Comparison of ENCODE assay signal across 8 cellular contexts in genomic region chr2:64730551-64731305, GRCh38.
A peak's percentile ranks its signal among the peaks of the same experiment; 100 is the strongest.
DNase-seq lines count a peak whose midpoint lies in the region; ATAC-seq, FAIRE-seq and TF ChIP-seq lines count a peak whose summit lies in the region.

No MANE protein-coding gene starts in this region.

- peak; percentile 72 for DNase-seq in AG08396 (ENCODE audit: low spot score)
- DNase-seq in GM19239 (ENCODE audit: insufficient read length, low spot score), result no peak
- DNase-seq in NCI-H446 treated with DMSO at 0.1 percent for 48 hours (lab: John Stamatoyannopoulos, UW), result peak; percentile 55
- DNase-seq in activated CD8-positive, alpha-beta memory T cell treated with anti-CD3 and anti-CD28 coated beads, Interleukin-2, amount 50 U/mL, for 48 hours, result peak; percentile 59
- DNase-seq in naive B cell, result peak; percentile 38
- DNase-seq in type B pancreatic cell (ENCODE audit: extremely low spot score, unreplicated experiment), result no peak
- DNase-seq in GF-D8 (lab: John Stamatoyannopoulos, UW), result no peak

- peak; percentile 96 for FAIRE-seq in GM19239 (lab: Jason Lieb, UNC)

- no peak for TF ChIP-seq CTCF in type B pancreatic cell (conservative IDR thresholded peaks at IDR 0.05)

- H3K27me3 Mint-ChIP-seq in naive B cell, result no peaks in the 10 kb centered on the region
- H3K27me3 Mint-ChIP-seq in type B pancreatic cell, result no peaks in the 10 kb centered on the region

- peak overlapping the region; percentile 76 to 93 (median 87) for H3K4me3 Mint-ChIP-seq in naive B cell
- H3K4me3 Mint-ChIP-seq in type B pancreatic cell, result peak overlapping the region; percentile 77

- H3K27ac Mint-ChIP-seq in naive B cell, result peak overlapping the region; percentile 94 to 98 (median 95)
- peak overlapping the region; percentile 78 for H3K27ac Mint-ChIP-seq in type B pancreatic cell

- H3K36me3 Mint-ChIP-seq in naive B cell (peaks cover 6 to 9% of the 10 kb centered on the region in 2 donors), type B pancreatic cell (peaks cover 7% of the 10 kb centered on the region)

- peak; percentile 79 for ATAC-seq in esophagus mucosa
- ATAC-seq in naive B cell (ENCODE audit: low read depth in 2 of 2), result peak; percentile 42 to 50

- H3K9me3 Mint-ChIP-seq in naive B cell (no peaks in the 10 kb centered on the region), type B pancreatic cell (no peaks in the 10 kb centered on the region)

- H3K4me1 Mint-ChIP-seq in naive B cell (peaks cover 46 to 56% (median 51%) of the 10 kb centered on the region in 3 donors), type B pancreatic cell (ENCODE audit: unreplicated experiment) (peaks cover 55% of the 10 kb centered on the region)

Comparison
In these comparisons a context has a peak if more than half of its experiments do, and no peak if none do; other contexts are left out.
1. DNase-seq: peak in AG08396 (single experiment), NCI-H446 treated with DMSO at 0.1 percent for 48 hours (single experiment), activated CD8-positive, alpha-beta memory T cell treated with anti-CD3 and anti-CD28 coated beads, Interleukin-2, amount 50 U/mL, for 48 hours (single experiment) and naive B cell (single experiment); none in GM19239 (single experiment), type B pancreatic cell (single experiment) and GF-D8 (single experiment).